Comparison of ENCODE assay signal across 10 cellular contexts in genomic region chr6:168428052-168428829, GRCh38. TPM values are rescaled to one million over a fixed set of nuclear protein-coding genes. Genes with fewer than 3 reads are reported as not detected.
"Had no signal": no experiment of that assay in that cellular context is flagged by ENCODE, and none has a peak within 500 bp of the region (broad histone marks: within the 10 kb centered on the region; RNA-seq: fewer than 3 reads in every experiment).

No MANE protein-coding gene starts in this region.

- H3K4me1 ChIP-seq: esophagus muscularis mucosa, lower lobe of right lung had no signal

- H3K27me3 ChIP-seq: neutrophil had no signal

- ATAC-seq: activated CD4-positive, CD25-positive, alpha-beta regulatory T cell treated with anti-CD3 and anti-CD28 coated beads, Interleukin-2, amount 50 U/mL, for 24 hours; lower lobe of right lung; right cardiac atrium; stimulated activated naive B cell treated with anti-CD40 and anti-IgM and Interleukin-4, amounts not matched to agents 10 μg/mL and 1 μg/mL and 100 μg/mL, for 72 hours had no signal

- H3K9me3 ChIP-seq: esophagus muscularis mucosa, lower lobe of right lung, neutrophil had no signal

- H3K27ac ChIP-seq: esophagus muscularis mucosa, lower lobe of right lung, neutrophil had no signal

- H3K36me3 ChIP-seq: esophagus muscularis mucosa, lower lobe of right lung, neutrophil had no signal

- DNase-seq: activated CD4-positive, alpha-beta T cell treated with anti-CD3 and anti-CD28 coated beads, Interleukin-2, amount 50 U/mL, for 4 hours; lower lobe of right lung; right cardiac atrium; stimulated activated naive B cell treated with anti-CD40 and anti-IgM and Interleukin-4, amounts not matched to agents 10 μg/mL and 1 μg/mL and 100 μg/mL, for 72 hours; substantia nigra; T-helper 2 cell had no signal

- H3K4me3 ChIP-seq: esophagus muscularis mucosa, lower lobe of right lung had no signal

RNA-seq across cellular contexts. Expression of gene SMOC2, which starts 12.7 kb away (rescaled TPM):
- total RNA-seq: fibroblast of villous mesenchyme had no signal
